21 cellular contexts compared by ENCODE assay signal in genomic region chr5:42518595-42519067, GRCh38.
DNase-seq lines count a peak whose midpoint lies in the region; TF ChIP-seq lines count a peak whose summit lies in the region.
"Had no signal": no experiment of that assay in that cellular context is flagged by ENCODE, and none has a peak within 500 bp of the region (broad histone marks: within the 10 kb centered on the region; RNA-seq: fewer than 3 reads in every experiment).

No MANE protein-coding gene starts in this region.

- no peaks in the 10 kb centered on the region for H3K79me2 ChIP-seq in neural progenitor cell (ENCODE audit: low read depth)

- no peak overlapping the region for H3K4me3 Mint-ChIP-seq in neural progenitor cell
- H3K4me3 Mint-ChIP-seq: activated naive CD4-positive, alpha-beta T cell treated with anti-CD3 and anti-CD28 coated beads, Interleukin-2, amount 10 ng/mL, durations not matched to agents 7 days and 5 days; activated T-cell treated with anti-CD3 and anti-CD28 coated beads, Interleukin-2, amount 50 U/mL, for 24 hours; CD8-positive, alpha-beta memory T cell; effector memory CD8-positive, alpha-beta T cell had no signal

- TF ChIP-seq POLR2A in sigmoid colon (IDR thresholded peaks at IDR 0.05), result no peak

- H3K4me3 ChIP-seq in left ventricle myocardium inferior (no peak overlapping the region), sigmoid colon (no peak overlapping the region), neural progenitor cell (no peak overlapping the region)
- H3K4me3 ChIP-seq: A549, suprapubic skin had no signal

- intact Hi-C loops in left ventricle myocardium inferior (cut with micrococcal nuclease), result loop anchor here (10.0 kb wide), 1 partner anchor 56 kb away; no protein-coding TSS in a partner anchor
- intact Hi-C loops in sigmoid colon (cut with DNase I), result no loop called here

- no peak for TF ChIP-seq EP300 in sigmoid colon (IDR thresholded peaks at IDR 0.05)

- WGBS in sigmoid colon, 2 donors, result 72 to 87% methylated on average over 7 of the region's 7 CpGs

- no peaks in the 10 kb centered on the region for H3K27me3 Mint-ChIP-seq in neural progenitor cell (ENCODE audit: insufficient read depth, low read depth)
- H3K27me3 Mint-ChIP-seq: activated naive CD4-positive, alpha-beta T cell treated with anti-CD3 and anti-CD28 coated beads, Interleukin-2, amount 10 ng/mL, durations not matched to agents 7 days and 5 days; activated T-cell treated with anti-CD3 and anti-CD28 coated beads, Interleukin-2, amount 50 U/mL, for 24 hours had no signal

- H3K4me1 ChIP-seq in left ventricle myocardium inferior, result peaks cover 78% of the 10 kb centered on the region
- H3K4me1 ChIP-seq in sigmoid colon, result peaks cover 0 to 51% (median 33%) of the 10 kb centered on the region in 4 donors
- H3K4me1 ChIP-seq in neural progenitor cell, result no peaks in the 10 kb centered on the region
- H3K4me1 ChIP-seq: A549 had no signal

- TF ChIP-seq CTCF in left ventricle myocardium inferior (IDR thresholded peaks at IDR 0.05; ENCODE audit: borderline replicate concordance), result no peak
- no peak for TF ChIP-seq CTCF in sigmoid colon (IDR thresholded peaks at IDR 0.05)
- TF ChIP-seq CTCF in neural progenitor cell (IDR thresholded peaks at IDR 0.05), result no peak

- no peak overlapping the region for H3K9ac ChIP-seq in neural progenitor cell

- no peaks in the 10 kb centered on the region for H3K36me3 ChIP-seq in left ventricle myocardium inferior
- H3K36me3 ChIP-seq in sigmoid colon, result no peaks in the 10 kb centered on the region
- H3K36me3 ChIP-seq in neural progenitor cell, result no peaks in the 10 kb centered on the region
- H3K36me3 ChIP-seq: suprapubic skin had no signal

- H3K27ac ChIP-seq in left ventricle myocardium inferior (replicated peaks) (peak overlapping the region; percentile 40), sigmoid colon (peak overlapping the region in 2 of 4 donors; percentile 29 to 51), neural progenitor cell (no peak overlapping the region)
- H3K27ac ChIP-seq: A549, suprapubic skin had no signal

- no peaks in the 10 kb centered on the region for H3K27me3 ChIP-seq in left ventricle myocardium inferior (ENCODE audit: low read depth)
- H3K27me3 ChIP-seq in sigmoid colon, result no peaks in the 10 kb centered on the region
- no peaks in the 10 kb centered on the region for H3K27me3 ChIP-seq in neural progenitor cell
- H3K27me3 ChIP-seq: suprapubic skin had no signal

- no peaks in the 10 kb centered on the region for H3K4me1 Mint-ChIP-seq in neural progenitor cell
- H3K4me1 Mint-ChIP-seq: activated naive CD4-positive, alpha-beta T cell treated with anti-CD3 and anti-CD28 coated beads, Interleukin-2, amount 10 ng/mL, durations not matched to agents 7 days and 5 days; CD8-positive, alpha-beta memory T cell had no signal

- no peak overlapping the region for H2AFZ ChIP-seq in neural progenitor cell (replicated peaks)

- H4K20me1 ChIP-seq in neural progenitor cell (ENCODE audit: low read depth), result no peaks in the 10 kb centered on the region

- H3K9me3 ChIP-seq in left ventricle myocardium inferior (replicated peaks), result no peaks in the 10 kb centered on the region
- no peaks in the 10 kb centered on the region for H3K9me3 ChIP-seq in sigmoid colon
- no peaks in the 10 kb centered on the region for H3K9me3 ChIP-seq in neural progenitor cell (ENCODE audit: low read depth)
- H3K9me3 ChIP-seq: A549, suprapubic skin had no signal

- H3K27ac Mint-ChIP-seq in neural progenitor cell, result no peak overlapping the region
- H3K27ac Mint-ChIP-seq: activated naive CD4-positive, alpha-beta T cell treated with anti-CD3 and anti-CD28 coated beads, Interleukin-2, amount 10 ng/mL, durations not matched to agents 7 days and 5 days; activated T-cell treated with anti-CD3 and anti-CD28 coated beads, Interleukin-2, amount 50 U/mL, for 24 hours; CD8-positive, alpha-beta memory T cell; effector memory CD8-positive, alpha-beta T cell had no signal

- DNase-seq in AG08395 (ENCODE audit: low spot score) (peak; percentile 44), OCI-M1 (lab: John Stamatoyannopoulos, UW) (peak; percentile 47), left ventricle myocardium inferior (no peak), sigmoid colon (peak; percentile 78), neural progenitor cell (ENCODE audit: low spot score) (no peak), NCI-H2107 treated with DMSO at 0.1 percent for 48 hours (lab: John Stamatoyannopoulos, UW; ENCODE audit: unreplicated experiment) (no peak), Ammon's horn (ENCODE audit: low spot score) (no peak), SHP77 treated with DMSO at 0.1 percent for 48 hours (lab: John Stamatoyannopoulos, UW) (no peak)
- DNase-seq: activated CD4-positive, alpha-beta T cell treated with anti-CD3 and anti-CD28 coated beads, Interleukin-2, amount 50 U/mL, for 48 hours; activated naive CD4-positive, alpha-beta T cell treated with anti-CD3 and anti-CD28 coated beads, Interleukin-2, amount 10 ng/mL, durations not matched to agents 7 days and 5 days; activated T-cell treated with anti-CD3 and anti-CD28 coated beads, Interleukin-2, amount 50 U/mL, for 24 hours; CD8-positive, alpha-beta memory T cell; DMS79 treated with DMSO at 0.1 percent for 48 hours; effector memory CD8-positive, alpha-beta T cell; H7; KBM-7; NCI-H524; small intestine; stimulated activated CD4-positive, alpha-beta T cell treated with anti-CD3 and anti-CD28 coated beads, Interleukin-4, amount 100 ng/mL, for 4 hours had no signal

- H3K9me3 Mint-ChIP-seq in neural progenitor cell, result no peaks in the 10 kb centered on the region
- H3K9me3 Mint-ChIP-seq: activated naive CD4-positive, alpha-beta T cell treated with anti-CD3 and anti-CD28 coated beads, Interleukin-2, amount 10 ng/mL, durations not matched to agents 7 days and 5 days; activated T-cell treated with anti-CD3 and anti-CD28 coated beads, Interleukin-2, amount 50 U/mL, for 24 hours; CD8-positive, alpha-beta memory T cell; effector memory CD8-positive, alpha-beta T cell had no signal

- H3K36me3 Mint-ChIP-seq in neural progenitor cell, result no peaks in the 10 kb centered on the region
- H3K36me3 Mint-ChIP-seq: activated naive CD4-positive, alpha-beta T cell treated with anti-CD3 and anti-CD28 coated beads, Interleukin-2, amount 10 ng/mL, durations not matched to agents 7 days and 5 days; CD8-positive, alpha-beta memory T cell had no signal

- no peaks in the 10 kb centered on the region for H3F3A ChIP-seq in neural progenitor cell (ENCODE audit: low read depth)

- H3K4me2 ChIP-seq in neural progenitor cell, result no peak overlapping the region
- H3K4me2 ChIP-seq: A549 had no signal

Comparison
In these comparisons a context has a peak if more than half of its experiments do, and no peak if none do; other contexts are left out.
1. DNase-seq: peak in AG08395 (single experiment), OCI-M1 (single experiment) and sigmoid colon (single experiment); none in left ventricle myocardium inferior (single experiment), neural progenitor cell (single experiment), NCI-H2107 treated with DMSO at 0.1 percent for 48 hours (single experiment), Ammon's horn (single experiment) and SHP77 treated with DMSO at 0.1 percent for 48 hours (single experiment).